9 cellular contexts compared by ENCODE assay signal in genomic region chr4:8117278-8117682, GRCh38. TPM values are rescaled to one million over a fixed set of nuclear protein-coding genes. Genes with fewer than 3 reads are reported as not detected.
A peak's percentile ranks its signal among the peaks of the same experiment; 100 is the strongest.
DNase-seq lines count a peak whose midpoint lies in the region; ATAC-seq, FAIRE-seq and TF ChIP-seq lines count a peak whose summit lies in the region.
"Had no signal": no experiment of that assay in that cellular context is flagged by ENCODE, and none has a peak within 500 bp of the region (broad histone marks: within the 10 kb centered on the region; RNA-seq: fewer than 3 reads in every experiment).

No MANE protein-coding gene starts in this region.

- H3K4me3 ChIP-seq in breast epithelium: no peak overlapping the region
- H3K4me3 ChIP-seq in PC-3 (ENCODE audit: low read length): no peak overlapping the region
- no peak overlapping the region for H3K4me3 ChIP-seq in bronchial epithelial cell (ENCODE audit: low read depth, low read length)

- no peaks in the 10 kb centered on the region for H3K9me3 ChIP-seq in breast epithelium
- no peaks in the 10 kb centered on the region for H3K9me3 ChIP-seq in PC-3 (ENCODE audit: low read length)

- ATAC-seq in PC-3 (peak; percentile 71), natural killer cell (peak in 2 of 3 donors; percentile 46 to 71)

- BruUV-seq in MCF 10A (replicated peaks; lab: Mats Ljungman, UMichigan): no TSS peak
- BruUV-seq in PC-3 (replicated peaks; lab: Mats Ljungman, UMichigan): no TSS peak

- DNase-seq in MCF 10A (ENCODE audit: unreplicated experiment): peak; percentile 73
- no peak for DNase-seq in breast epithelium (ENCODE audit: low spot score in 2 of 2)
- peak; percentile 52 for DNase-seq in PC-3
- DNase-seq in bronchial epithelial cell (ENCODE audit: low read depth): peak; percentile 37
- DNase-seq in natural killer cell: no peak
- DNase-seq in NCI-H774 (lab: John Stamatoyannopoulos, UW): no peak
- DNase-seq in activated CD4-positive, CD25-positive, alpha-beta regulatory T cell (lab: John Stamatoyannopoulos, UW): no peak
- no peak for DNase-seq in cerebellum (ENCODE audit: low spot score)

- CTCF ChIA-PET in MCF 10A (lab: Yijun Ruan, JAX): interaction anchor here (0.6 kb wide), 1 partner anchor 59 kb away, joined by 5 read pairs; no protein-coding TSS in a partner anchor
- CTCF ChIA-PET in PC-3 (lab: Charles Lee): no interaction called here

- H3K4me1 ChIP-seq in breast epithelium (no peaks in the 10 kb centered on the region), PC-3 (ENCODE audit: insufficient read depth, low read length) (no peaks in the 10 kb centered on the region)

- no peak for FAIRE-seq in bronchial epithelial cell (lab: Jason Lieb, UNC)

- TF ChIP-seq POLR2A in breast epithelium (IDR thresholded peaks at IDR 0.05): no peak

- no peaks in the 10 kb centered on the region for H4K20me1 ChIP-seq in PC-3 (ENCODE audit: low read length)

- H3K9ac ChIP-seq in PC-3 (ENCODE audit: low read length): no peak overlapping the region

- H3K27ac Mint-ChIP-seq in MCF 10A (ENCODE audit: low read depth, unreplicated experiment): no peak overlapping the region
- H3K27ac Mint-ChIP-seq in natural killer cell: no peak overlapping the region

- intact Hi-C loops in MCF 10A (cut with micrococcal nuclease) (no loop called here), breast epithelium (cut with DNase I; ENCODE audit: low total_unique reads) (no loop called here), PC-3 (cut with micrococcal nuclease) (no loop called here), natural killer cell (cut with micrococcal nuclease) (no loop called here)

- H3K27me3 ChIP-seq in breast epithelium (no peaks in the 10 kb centered on the region), PC-3 (ENCODE audit: low read length) (no peaks in the 10 kb centered on the region), bronchial epithelial cell (ENCODE audit: control insufficient read depth, insufficient read depth, low read length) (no peaks in the 10 kb centered on the region)

- H2AFZ ChIP-seq in PC-3 (ENCODE audit: low read length): no peak overlapping the region

- H3K79me2 ChIP-seq in PC-3 (ENCODE audit: low read length): no peaks in the 10 kb centered on the region

- no peak overlapping the region for H3K4me2 ChIP-seq in PC-3 (ENCODE audit: low read length)

- H3K27me3 Mint-ChIP-seq in MCF 10A (ENCODE audit: insufficient read depth, unreplicated experiment): peaks cover 11% of the 10 kb centered on the region
- peaks cover 7 to 15% of the 10 kb centered on the region in 2 donors for H3K27me3 Mint-ChIP-seq in natural killer cell (ENCODE audit: low read depth in 2 of 2)

- no peaks in the 10 kb centered on the region for H3F3A ChIP-seq in PC-3 (ENCODE audit: low read length, unreplicated experiment)

- H3K36me3 ChIP-seq in breast epithelium: no peaks in the 10 kb centered on the region
- no peaks in the 10 kb centered on the region for H3K36me3 ChIP-seq in PC-3 (ENCODE audit: low read depth, low read length)
- no peaks in the 10 kb centered on the region for H3K36me3 ChIP-seq in bronchial epithelial cell (ENCODE audit: control insufficient read depth, insufficient read depth, low read length)

- no peak overlapping the region for H3K4me3 Mint-ChIP-seq in MCF 10A (ENCODE audit: unreplicated experiment)
- H3K4me3 Mint-ChIP-seq in natural killer cell: no peak overlapping the region
- H3K4me3 Mint-ChIP-seq: neural crest cell had no signal

- H3K4me1 Mint-ChIP-seq in MCF 10A (ENCODE audit: insufficient read depth, unreplicated experiment): peaks cover 9% of the 10 kb centered on the region
- peaks cover 13 to 20% of the 10 kb centered on the region in 2 donors for H3K4me1 Mint-ChIP-seq in natural killer cell
- H3K4me1 Mint-ChIP-seq: neural crest cell had no signal

- TF ChIP-seq CTCF in MCF 10A (IDR thresholded peaks at IDR 0.05; ENCODE audit: unreplicated experiment) (no peak), breast epithelium (IDR thresholded peaks at IDR 0.05) (no peak), PC-3 (conservative IDR thresholded peaks at IDR 0.05; ENCODE audit: low read depth, low read length) (no peak), bronchial epithelial cell (IDR thresholded peaks at IDR 0.05; ENCODE audit: insufficient read depth, low read length, severe bottlenecking) (no peak), natural killer cell (IDR thresholded peaks at IDR 0.05) (no peak)

- no peaks in the 10 kb centered on the region for H3K9me2 ChIP-seq in PC-3 (replicated peaks; ENCODE audit: low read length)

- H3K27ac ChIP-seq in breast epithelium (no peak overlapping the region), PC-3 (ENCODE audit: low read length) (no peak overlapping the region)

- peaks cover 12% of the 10 kb centered on the region for H3K36me3 Mint-ChIP-seq in MCF 10A (ENCODE audit: insufficient read depth, unreplicated experiment)
- no peaks in the 10 kb centered on the region for H3K36me3 Mint-ChIP-seq in natural killer cell

- POLR2A ChIA-PET in MCF 10A (lab: Yijun Ruan, JAX): no interaction called here
- POLR2A ChIA-PET in PC-3 (lab: Charles Lee; ENCODE audit: unreplicated experiment): no interaction called here

- H3K9me3 Mint-ChIP-seq in MCF 10A (ENCODE audit: unreplicated experiment) (no peaks in the 10 kb centered on the region), natural killer cell (no peaks in the 10 kb centered on the region)

RNA-seq across cellular contexts. Expression of gene ABLIM2, which starts 41.3 kb away (rescaled TPM):
- 5.3 and 5.4 TPM in 2 replicates for total RNA-seq in MCF 10A (2022)
- 10 to 100 TPM in 1 of 3 donors, 1 to 10 TPM in 2; 4.8 to 11.5 (median 8.2) TPM for total RNA-seq in breast epithelium
- total RNA-seq in PC-3 (2014; rRNA removed): 3.2 and 3.6 TPM in 2 replicates
- 1.1 and 2.8 TPM in 2 replicates for total RNA-seq in bronchial epithelial cell
- total RNA-seq in natural killer cell: 1 to 10 TPM in 2 of 3 donors, under 1 TPM in 1; 0.71 to 2.8 (median 1.3) TPM
- total RNA-seq in cerebellum: 14.2 TPM

Comparison
In these comparisons a context has a peak if more than half of its experiments do, and no peak if none do; other contexts are left out.
1. DNase-seq: peak in MCF 10A (single experiment), PC-3 (single experiment) and bronchial epithelial cell (single experiment); none in breast epithelium (0 of 2), natural killer cell (single experiment), NCI-H774 (single experiment), activated CD4-positive, CD25-positive, alpha-beta regulatory T cell (0 of 4) and cerebellum (single experiment).